In the genomic region with DNA sequence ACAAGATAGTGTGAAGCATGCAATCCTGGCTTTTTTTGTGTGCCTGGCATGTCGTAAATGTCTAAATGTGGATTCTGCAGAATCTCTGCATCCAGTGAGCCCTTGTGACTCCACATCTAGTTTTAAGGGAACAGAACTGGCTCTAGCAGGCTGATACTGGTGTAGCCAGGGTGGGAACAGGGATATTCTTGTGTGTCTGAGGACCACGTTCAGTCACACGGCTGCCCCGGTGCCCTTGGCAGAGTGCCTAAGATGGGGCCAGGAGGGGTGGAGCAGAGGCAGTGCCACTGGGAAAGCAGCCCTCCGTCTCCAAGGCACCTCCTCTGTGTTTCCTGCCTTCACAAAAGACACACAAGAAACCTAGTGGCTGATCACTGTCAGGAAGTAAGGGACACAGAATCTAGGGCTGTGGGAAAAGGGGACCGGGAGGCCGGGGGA, we compare ENCODE assay signal across 9 cellular contexts.
DNase-seq lines count a peak whose midpoint lies in the region; ATAC-seq and TF ChIP-seq lines count a peak whose summit lies in the region.
"Had no signal": no experiment of that assay in that cellular context is flagged by ENCODE, and none has a peak within 500 bp of the region (broad histone marks: within the 10 kb centered on the region; RNA-seq: fewer than 3 reads in every experiment).

No MANE protein-coding gene starts in this region.

- no peaks in the 10 kb centered on the region for H3K27me3 ChIP-seq in SJSA1 (replicated peaks)
- H3K27me3 ChIP-seq in heart right ventricle = no peaks in the 10 kb centered on the region
- H3K27me3 ChIP-seq: neutrophil had no signal

- no peaks in the 10 kb centered on the region for H3K9me3 ChIP-seq in SJSA1 (replicated peaks)
- no peaks in the 10 kb centered on the region for H3K9me3 ChIP-seq in heart right ventricle
- H3K9me3 ChIP-seq: neutrophil had no signal

- H3K4me1 ChIP-seq in SJSA1 (replicated peaks) (peaks cover 28% of the 10 kb centered on the region), heart right ventricle (peaks cover 3 to 31% (median 18%) of the 10 kb centered on the region in 9 donors)

- H3K27ac ChIP-seq in SJSA1 = peak overlapping the region; percentile 90
- peak overlapping the region in 3 of 10 donors; percentile 13 to 32 (median 24) for H3K27ac ChIP-seq in heart right ventricle
- H3K27ac ChIP-seq: neutrophil had no signal

- H3K36me3 ChIP-seq in SJSA1 = no peaks in the 10 kb centered on the region
- H3K36me3 ChIP-seq in heart right ventricle = no peaks in the 10 kb centered on the region
- H3K36me3 ChIP-seq: neutrophil had no signal

- intact Hi-C loops in heart right ventricle (cut with DNase I) = no loop called here

- DNase-seq in H4 (ENCODE audit: low spot score) (peak; percentile 68), SJSA1 (ENCODE audit: low read depth in 1 of 2, low spot score in 2 of 2) (peak; percentile 80), heart right ventricle (peak; percentile 20 to 46), retinal pigment epithelial cell (ENCODE audit: low read depth) (peak; percentile 90)

- no peak for TF ChIP-seq CTCF in heart right ventricle (IDR thresholded peaks at IDR 0.05)
- TF ChIP-seq CTCF in retinal pigment epithelial cell (conservative IDR thresholded peaks at IDR 0.05; ENCODE audit: low read depth, low read length) = peak; percentile 10

- ATAC-seq in heart right ventricle (peak in 7 of 8 donors; percentile 40 to 71 (median 47)), HG03460 (IDR thresholded peaks at IDR 0.05; ENCODE audit: unreplicated experiment) (no peak), HG03342 (IDR thresholded peaks at IDR 0.05; ENCODE audit: unreplicated experiment) (no peak), HG02870 (IDR thresholded peaks at IDR 0.05; ENCODE audit: unreplicated experiment) (no peak), HG02798 (IDR thresholded peaks at IDR 0.05; ENCODE audit: poor library complexity, unreplicated experiment) (no peak)

- H3K4me3 ChIP-seq in SJSA1 (no peak overlapping the region), heart right ventricle (peak overlapping the region in 1 of 10 donors; percentile 2), retinal pigment epithelial cell (ENCODE audit: low read length) (no peak overlapping the region)

- 12 to 14% methylated on average over 7 of the region's 7 CpGs for WGBS in heart right ventricle, 2 donors

Comparison
In these comparisons a context has a peak if more than half of its experiments do, and no peak if none do; other contexts are left out.
1. DNase-seq: peak in every context shown above with its lines; median percentile 90 in retinal pigment epithelial cell; 80 in SJSA1; 68 in H4; 33 in heart right ventricle.
2. ATAC-seq: peak in heart right ventricle (7 of 8); none in HG03460 (single experiment), HG03342 (single experiment), HG02870 (single experiment) and HG02798 (single experiment).